In the genomic region with DNA sequence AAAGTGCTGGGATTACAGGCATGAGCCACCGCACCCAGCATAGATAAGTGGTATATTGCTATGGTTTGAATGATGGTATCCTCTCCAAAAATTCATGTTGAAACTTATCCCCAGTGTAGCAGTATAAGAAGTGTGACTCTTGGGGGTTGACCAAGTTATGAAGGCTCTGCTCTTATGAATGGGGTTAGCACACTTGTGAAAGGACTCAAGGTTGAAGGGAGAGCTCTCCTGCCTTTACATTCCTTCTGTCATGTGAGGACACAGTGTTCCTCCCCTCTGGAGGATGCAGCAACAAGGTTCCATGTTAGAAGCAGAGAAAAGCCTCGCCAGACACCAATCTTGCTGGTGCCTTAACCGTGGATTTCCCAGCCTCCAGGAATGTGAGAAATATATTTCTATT, we compare ENCODE assay signal across 1 cellular context.
A peak's percentile ranks its signal among the peaks of the same experiment; 100 is the strongest.
TF ChIP-seq lines count a peak whose summit lies in the region.

No MANE protein-coding gene starts in this region.

TF ChIP-seq in HepG2, 621 proteins besides CTCF, POLR2A, EP300 and RAD21:
- no peak for TF ChIP-seq CBFB (CRISPR knock-in tag; IDR thresholded peaks at IDR 0.05)
- 0 out of 2 replicates have a peak, but pooled peaks have one; percentile 54 for TF ChIP-seq POLR2AphosphoS2 (IDR thresholded peaks at IDR 0.05; ENCODE audit: low read depth, low read length)
